ENCODE assay signal across 8 cellular contexts in the genomic region with DNA sequence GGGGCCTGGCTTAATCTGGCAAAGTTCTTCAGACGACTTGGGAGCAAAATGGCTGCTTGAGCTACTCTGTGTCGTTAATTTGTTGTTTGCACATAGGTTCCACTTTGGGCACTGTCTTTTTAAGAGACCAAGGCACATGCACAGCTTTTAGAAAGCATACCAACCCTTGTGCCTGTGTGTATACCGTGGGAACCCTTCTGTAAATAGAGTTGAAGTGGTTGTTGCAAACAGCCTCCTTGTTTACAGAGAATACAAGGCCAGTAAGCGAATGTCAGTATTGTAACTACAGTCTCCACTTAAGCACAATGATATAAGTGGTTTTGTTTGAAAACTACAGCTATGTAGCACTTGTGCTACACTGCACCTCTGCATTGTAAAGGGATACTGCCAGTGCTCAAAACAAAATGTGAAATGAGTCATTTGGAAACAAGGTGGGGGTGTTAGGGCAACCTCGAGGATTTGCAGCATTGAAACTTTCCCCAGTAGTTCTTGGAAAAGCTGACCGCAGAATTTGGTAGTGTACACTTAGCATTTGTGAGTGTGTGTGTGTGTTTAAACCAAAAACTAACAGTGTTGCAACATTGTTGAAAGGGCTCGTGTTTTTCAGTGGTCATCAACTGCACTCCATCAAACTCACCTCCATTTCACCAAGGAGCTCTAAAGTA.
DNase-seq lines count a peak whose midpoint lies in the region; ATAC-seq and TF ChIP-seq lines count a peak whose summit lies in the region.

No MANE protein-coding gene starts in this region.

- H3K27me3 ChIP-seq in CD4-positive, CD25-positive, alpha-beta regulatory T cell (ENCODE audit: control insufficient read depth, insufficient read depth, low read length), result no peaks in the 10 kb centered on the region
- H3K27me3 ChIP-seq in BE2C, result no peaks in the 10 kb centered on the region

- peak overlapping the region in 2 of 3 donors; percentile 20 to 64 for H3K27ac Mint-ChIP-seq in CD4-positive, CD25-positive, alpha-beta regulatory T cell
- H3K27ac Mint-ChIP-seq in mesothelial cell of epicardium, result no peak overlapping the region

- TF ChIP-seq CTCF in foreskin fibroblast (IDR thresholded peaks at IDR 0.05; ENCODE audit: low read depth, low read length) (no peak), BE2C (IDR thresholded peaks at IDR 0.05; ENCODE audit: low read depth, low read length) (no peak), mesothelial cell of epicardium (IDR thresholded peaks at IDR 0.05; ENCODE audit: unreplicated experiment) (no peak)

- H3K36me3 ChIP-seq in CD4-positive, CD25-positive, alpha-beta regulatory T cell (ENCODE audit: control insufficient read depth, insufficient read depth, low read length), result peaks cover 41% of the 10 kb centered on the region
- H3K36me3 ChIP-seq in BE2C, result peaks cover 11% of the 10 kb centered on the region; the same call in 1 of the 2 replicates

- no peaks in the 10 kb centered on the region for H3K9me3 ChIP-seq in CD4-positive, CD25-positive, alpha-beta regulatory T cell (ENCODE audit: control insufficient read depth in 2 of 2, low read length in 2 of 2)
- H3K9me3 ChIP-seq in BE2C, result no peaks in the 10 kb centered on the region

- H3K27ac ChIP-seq in CD4-positive, CD25-positive, alpha-beta regulatory T cell (ENCODE audit: insufficient read depth, low read length, poor library complexity, severe bottlenecking), result no peak overlapping the region

- ATAC-seq in CD4-positive, CD25-positive, alpha-beta regulatory T cell (ENCODE audit: low read depth in 2 of 2), result peak; percentile 45 to 50
- ATAC-seq in GM21529 (IDR thresholded peaks at IDR 0.05; ENCODE audit: unreplicated experiment), result peak; percentile 61

- H3K4me3 ChIP-seq in CD4-positive, CD25-positive, alpha-beta regulatory T cell (ENCODE audit: low read depth, low read length), result no peak overlapping the region
- no peak overlapping the region for H3K4me3 ChIP-seq in foreskin fibroblast (ENCODE audit: low read depth in 1 of 2, low read length in 2 of 2)
- no peak overlapping the region for H3K4me3 ChIP-seq in BE2C (ENCODE audit: low read depth, low read length)

- no peaks in the 10 kb centered on the region for H3K27me3 Mint-ChIP-seq in CD4-positive, CD25-positive, alpha-beta regulatory T cell
- no peaks in the 10 kb centered on the region for H3K27me3 Mint-ChIP-seq in mesothelial cell of epicardium (ENCODE audit: low read depth)

- peak in 1 of 3 donors; percentile 91 for DNase-seq in CD4-positive, CD25-positive, alpha-beta regulatory T cell
- DNase-seq in NCI-H345 (lab: John Stamatoyannopoulos, UW) (peak; percentile 89), foreskin fibroblast (peak; percentile 47 to 60), kidney glomerular epithelial cell (lab: John Stamatoyannopoulos, UW) (no peak), BE2C (no peak), erythroblast (lab: John Stamatoyannopoulos, UW) (no peak), mesothelial cell of epicardium (ENCODE audit: low spot score in 2 of 2, unreplicated experiment in 2 of 2) (no peak)

- H3K4me3 Mint-ChIP-seq in CD4-positive, CD25-positive, alpha-beta regulatory T cell, result no peak overlapping the region
- H3K4me3 Mint-ChIP-seq in mesothelial cell of epicardium, result no peak overlapping the region

- peaks cover 59% of the 10 kb centered on the region for H3K36me3 Mint-ChIP-seq in CD4-positive, CD25-positive, alpha-beta regulatory T cell
- H3K36me3 Mint-ChIP-seq in mesothelial cell of epicardium, result peaks cover 10% of the 10 kb centered on the region

- H3K4me1 ChIP-seq in CD4-positive, CD25-positive, alpha-beta regulatory T cell (ENCODE audit: control insufficient read depth, insufficient read depth, low read length, poor library complexity, severe bottlenecking), result peaks cover 6% of the 10 kb centered on the region
- no peaks in the 10 kb centered on the region for H3K4me1 ChIP-seq in BE2C

- peaks cover 0 to 23% (median 10%) of the 10 kb centered on the region in 4 donors for H3K4me1 Mint-ChIP-seq in CD4-positive, CD25-positive, alpha-beta regulatory T cell
- peaks cover 9% of the 10 kb centered on the region for H3K4me1 Mint-ChIP-seq in mesothelial cell of epicardium

- H3K9me3 Mint-ChIP-seq in CD4-positive, CD25-positive, alpha-beta regulatory T cell, result no peaks in the 10 kb centered on the region
- H3K9me3 Mint-ChIP-seq in mesothelial cell of epicardium, result no peaks in the 10 kb centered on the region

- no peak for TF ChIP-seq POLR2A in erythroblast (IDR thresholded peaks at IDR 0.05; ENCODE audit: low read length)

Comparison
In these comparisons a context has a peak if more than half of its experiments do, and no peak if none do; other contexts are left out.
1. DNase-seq: peak in NCI-H345 (single experiment) and foreskin fibroblast (2 of 2); none in kidney glomerular epithelial cell (single experiment), BE2C (single experiment), erythroblast (0 of 2) and mesothelial cell of epicardium (0 of 2).